2 cellular contexts compared by ENCODE assay signal in genomic region chr1:24907587-24908294, GRCh38. TPM values are rescaled to one million over a fixed set of nuclear protein-coding genes. Genes with fewer than 3 reads are reported as not detected.
"Had no signal": no experiment of that assay in that cellular context is flagged by ENCODE, and none has a peak within 500 bp of the region (broad histone marks: within the 10 kb centered on the region; RNA-seq: fewer than 3 reads in every experiment).

No MANE protein-coding gene starts in this region.

RNA-seq across cellular contexts. Expression of gene RUNX3, which starts 22.3 kb away (rescaled TPM):
- total RNA-seq: myocyte, osteocyte had no signal
